9 cellular contexts compared by ENCODE assay signal in genomic region chr2:197805598-197806316, GRCh38. TPM values are rescaled to one million over a fixed set of nuclear protein-coding genes. Genes with fewer than 3 reads are reported as not detected.
DNase-seq lines count a peak whose midpoint lies in the region; ATAC-seq and TF ChIP-seq lines count a peak whose summit lies in the region.
"Had no signal": no experiment of that assay in that cellular context is flagged by ENCODE, and none has a peak within 500 bp of the region (broad histone marks: within the 10 kb centered on the region; RNA-seq: fewer than 3 reads in every experiment).

No MANE protein-coding gene starts in this region.

- H3K27me3 Mint-ChIP-seq in T-helper 2 cell treated with Interferon-gamma antibody and Interleukin-4, amounts not matched to agents 5 μg/mL and 100 μg/mL, for 36 hours (ENCODE audit: low read depth) = peaks cover 23% of the 10 kb centered on the region

- H3K4me3 ChIP-seq in ascending aorta = peak overlapping the region; percentile 70 to 99
- peak overlapping the region; percentile 71 to 79 for H3K4me3 ChIP-seq in left lung

- H3K27ac ChIP-seq in ascending aorta = peak overlapping the region; percentile 87 to 96
- no peak overlapping the region for H3K27ac ChIP-seq in left lung

- TF ChIP-seq CTCF in ascending aorta (IDR thresholded peaks at IDR 0.05) (no peak), left lung (IDR thresholded peaks at IDR 0.05) (no peak)

- no peaks in the 10 kb centered on the region for H3K9me3 ChIP-seq in ascending aorta
- no peaks in the 10 kb centered on the region for H3K9me3 ChIP-seq in left lung

- H3K4me1 ChIP-seq in ascending aorta (peaks cover 3 to 10% of the 10 kb centered on the region in 2 donors), left lung (peaks cover 4 to 22% of the 10 kb centered on the region in 2 donors)

- H3K27me3 ChIP-seq in ascending aorta (no peaks in the 10 kb centered on the region), left lung (peaks cover 0 to 23% of the 10 kb centered on the region in 2 donors)

- H3K4me3 Mint-ChIP-seq in T-helper 2 cell treated with Interferon-gamma antibody and Interleukin-4, amounts not matched to agents 5 μg/mL and 100 μg/mL, for 36 hours = peak overlapping the region; percentile 84

- ATAC-seq in left lung (no peak), HG02970 (IDR thresholded peaks at IDR 0.05; ENCODE audit: low FRiP score, unreplicated experiment) (no peak), GM19324 (IDR thresholded peaks at IDR 0.05; ENCODE audit: low FRiP score, unreplicated experiment) (no peak), HG03469 (IDR thresholded peaks at IDR 0.05; ENCODE audit: unreplicated experiment) (no peak)

- no peak for DNase-seq in T-helper 2 cell treated with Interferon-gamma antibody and Interleukin-4, amounts not matched to agents 5 μg/mL and 100 μg/mL, for 36 hours (ENCODE audit: low spot score)
- DNase-seq in T-helper 2 cell (no peak), ascending aorta (ENCODE audit: low spot score in 2 of 2) (no peak), left lung (no peak), superior temporal gyrus (ENCODE audit: extremely low spot score) (peak; percentile 75)

- intact Hi-C loops in ascending aorta (cut with DNase I) = loop anchor here (2.0 kb wide), 1 partner anchor 271 kb away; no protein-coding TSS in a partner anchor
- intact Hi-C loops in left lung (cut with DNase I) = no loop called here

- H3K36me3 ChIP-seq in ascending aorta (no peaks in the 10 kb centered on the region), left lung (no peaks in the 10 kb centered on the region)

- no peaks in the 10 kb centered on the region for H3K9me3 Mint-ChIP-seq in T-helper 2 cell treated with Interferon-gamma antibody and Interleukin-4, amounts not matched to agents 5 μg/mL and 100 μg/mL, for 36 hours

- peak overlapping the region; percentile 5 for H3K27ac Mint-ChIP-seq in T-helper 2 cell treated with Interferon-gamma antibody and Interleukin-4, amounts not matched to agents 5 μg/mL and 100 μg/mL, for 36 hours

- H3K4me1 Mint-ChIP-seq in T-helper 2 cell treated with Interferon-gamma antibody and Interleukin-4, amounts not matched to agents 5 μg/mL and 100 μg/mL, for 36 hours (ENCODE audit: low read depth) = peaks cover 28% of the 10 kb centered on the region

- no peaks in the 10 kb centered on the region for H3K36me3 Mint-ChIP-seq in T-helper 2 cell treated with Interferon-gamma antibody and Interleukin-4, amounts not matched to agents 5 μg/mL and 100 μg/mL, for 36 hours (ENCODE audit: low read depth)

RNA-seq across cellular contexts. Expression of gene PLCL1, which starts 1.4 kb away (rescaled TPM):
- 14.3 TPM for total RNA-seq in ascending aorta
- total RNA-seq in left lung = 1 to 10 TPM; 3.4 to 3.9 TPM

RNA-seq across cellular contexts. Expression of gene BOLL, which starts 20.6 kb away (rescaled TPM):
- total RNA-seq in ascending aorta (not detected), left lung (not detected)
- total RNA-seq: activated CD8-positive, alpha-beta memory T cell treated with anti-CD3 and anti-CD28 coated beads for 36 hours had no signal

Comparison
In these comparisons a context has a peak if more than half of its experiments do, and no peak if none do; other contexts are left out.
1. H3K27ac ChIP-seq: peak in ascending aorta (2 of 2); none in left lung (0 of 2).